In genomic region chr16:50121278-50121677, GRCh38 we compare ENCODE assay signal across 12 cellular contexts. TPM values are rescaled to one million over a fixed set of nuclear protein-coding genes. Genes with fewer than 3 reads are reported as not detected.
DNase-seq lines count a peak whose midpoint lies in the region; ATAC-seq and TF ChIP-seq lines count a peak whose summit lies in the region.
"Had no signal": no experiment of that assay in that cellular context is flagged by ENCODE, and none has a peak within 500 bp of the region (broad histone marks: within the 10 kb centered on the region; RNA-seq: fewer than 3 reads in every experiment).

No MANE protein-coding gene starts in this region.

- no peak for TF ChIP-seq EP300 in suprapubic skin (IDR thresholded peaks at IDR 0.05)

- intact Hi-C loops in activated CD4-positive, alpha-beta T cell treated with anti-CD3 and anti-CD28 coated beads, Interleukin-2, amount 10 ng/mL, durations not matched to agents 24 days and 14 days (cut with micrococcal nuclease), result loop anchor here (1.0 kb wide), 1 partner anchor 31 kb away; no protein-coding TSS in a partner anchor
- intact Hi-C loops in esophagus squamous epithelium (cut with DNase I), result no loop called here
- intact Hi-C loops in Right ventricle myocardium superior (cut with DNase I), result no loop called here

- ATAC-seq in GM21717 (IDR thresholded peaks at IDR 0.05; ENCODE audit: unreplicated experiment) (peak; percentile 55), HG03558 (IDR thresholded peaks at IDR 0.05; ENCODE audit: extremely low read depth, unreplicated experiment) (peak; percentile 38), Right ventricle myocardium superior (ENCODE audit: poor library complexity) (no peak)
- ATAC-seq: A549, upper lobe of right lung had no signal

- no peaks in the 10 kb centered on the region for H3K4me1 ChIP-seq in esophagus squamous epithelium
- H3K4me1 ChIP-seq in suprapubic skin, result no peaks in the 10 kb centered on the region
- H3K4me1 ChIP-seq: A549, parathyroid adenoma, upper lobe of right lung had no signal

- TF ChIP-seq POLR2A in esophagus squamous epithelium (IDR thresholded peaks at IDR 0.05) (no peak), suprapubic skin (IDR thresholded peaks at IDR 0.05) (no peak)

- H3K36me3 ChIP-seq in esophagus squamous epithelium, result no peaks in the 10 kb centered on the region
- no peaks in the 10 kb centered on the region for H3K36me3 ChIP-seq in suprapubic skin
- H3K36me3 ChIP-seq: upper lobe of right lung had no signal

- peaks cover 46% of the 10 kb centered on the region for H3K4me1 Mint-ChIP-seq in activated CD4-positive, alpha-beta T cell treated with anti-CD3 and anti-CD28 coated beads, Interleukin-2, amount 10 ng/mL, durations not matched to agents 24 days and 14 days

- no peaks in the 10 kb centered on the region for H3K9me3 ChIP-seq in esophagus squamous epithelium
- no peaks in the 10 kb centered on the region for H3K9me3 ChIP-seq in suprapubic skin
- H3K9me3 ChIP-seq: A549, upper lobe of right lung had no signal

- peak overlapping the region; percentile 83 for H3K27ac Mint-ChIP-seq in activated CD4-positive, alpha-beta T cell treated with anti-CD3 and anti-CD28 coated beads, Interleukin-2, amount 10 ng/mL, durations not matched to agents 24 days and 14 days

- no peaks in the 10 kb centered on the region for H3K27me3 ChIP-seq in esophagus squamous epithelium
- no peaks in the 10 kb centered on the region for H3K27me3 ChIP-seq in suprapubic skin
- H3K27me3 ChIP-seq: upper lobe of right lung had no signal

- WGBS in esophagus squamous epithelium, 2 donors, result 61 to 80% methylated on average over 4 of the region's 4 CpGs
- WGBS in suprapubic skin, result 82% methylated on average over 4 of the region's 4 CpGs

- H3K4me3 ChIP-seq in esophagus squamous epithelium (no peak overlapping the region), suprapubic skin (no peak overlapping the region)
- H3K4me3 ChIP-seq: A549, upper lobe of right lung had no signal

- no peaks in the 10 kb centered on the region for H3K27me3 Mint-ChIP-seq in activated CD4-positive, alpha-beta T cell treated with anti-CD3 and anti-CD28 coated beads, Interleukin-2, amount 10 ng/mL, durations not matched to agents 24 days and 14 days

- TF ChIP-seq CTCF in esophagus squamous epithelium (IDR thresholded peaks at IDR 0.05), result no peak
- TF ChIP-seq CTCF in suprapubic skin (IDR thresholded peaks at IDR 0.05), result no peak

- H3K27ac ChIP-seq in esophagus squamous epithelium (no peak overlapping the region), suprapubic skin (no peak overlapping the region)
- H3K27ac ChIP-seq: A549, parathyroid adenoma, upper lobe of right lung had no signal

- H3K4me3 Mint-ChIP-seq in activated CD4-positive, alpha-beta T cell treated with anti-CD3 and anti-CD28 coated beads, Interleukin-2, amount 10 ng/mL, durations not matched to agents 24 days and 14 days, result peak overlapping the region; percentile 42

- no peaks in the 10 kb centered on the region for H3K36me3 Mint-ChIP-seq in activated CD4-positive, alpha-beta T cell treated with anti-CD3 and anti-CD28 coated beads, Interleukin-2, amount 10 ng/mL, durations not matched to agents 24 days and 14 days (ENCODE audit: low read depth)

- H3K9me3 Mint-ChIP-seq in activated CD4-positive, alpha-beta T cell treated with anti-CD3 and anti-CD28 coated beads, Interleukin-2, amount 10 ng/mL, durations not matched to agents 24 days and 14 days, result no peaks in the 10 kb centered on the region

- DNase-seq in activated CD4-positive, alpha-beta T cell treated with anti-CD3 and anti-CD28 coated beads, Interleukin-2, amount 10 ng/mL, durations not matched to agents 24 days and 14 days, result peak; percentile 63
- no peak for DNase-seq in activated CD4-positive, alpha-beta T cell treated with anti-CD3 and anti-CD28 coated beads for 1 hour
- peak; percentile 14 for DNase-seq in mesenteric fat pad (ENCODE audit: low spot score)
- no peak for DNase-seq in esophagus squamous epithelium (lab: John Stamatoyannopoulos, UW)
- DNase-seq in Right ventricle myocardium superior, result no peak
- no peak for DNase-seq in suprapubic skin (ENCODE audit: low spot score in 2 of 2)
- DNase-seq: foreskin melanocyte, upper lobe of right lung had no signal

RNA-seq across cellular contexts. Expression of gene TENT4B, which starts 31.8 kb away (rescaled TPM):
- total RNA-seq in activated CD4-positive, alpha-beta T cell treated with anti-CD3 and anti-CD28 coated beads, Interleukin-2, amount 10 ng/mL, durations not matched to agents 24 days and 14 days, result 16.6 and 18.5 TPM in 2 replicates
- total RNA-seq in mesenteric fat pad (11.3 TPM), esophagus squamous epithelium (10 to 100 TPM in 1 of 4 donors, 1 to 10 TPM in 3; 6.3 to 11.4 (median 8.4) TPM), Right ventricle myocardium superior (7.7 TPM), suprapubic skin (10 to 100 TPM; 10.8 to 15.7 (median 12.9) TPM)

RNA-seq across cellular contexts. Expression of gene HEATR3, which starts 55.5 kb away (rescaled TPM):
- total RNA-seq in activated CD4-positive, alpha-beta T cell treated with anti-CD3 and anti-CD28 coated beads, Interleukin-2, amount 10 ng/mL, durations not matched to agents 24 days and 14 days, result 28.5 and 29.2 TPM in 2 replicates
- total RNA-seq in mesenteric fat pad (22.4 TPM), esophagus squamous epithelium (10 to 100 TPM; 13.7 to 31.2 (median 16.4) TPM), Right ventricle myocardium superior (9.9 TPM), suprapubic skin (10 to 100 TPM; 12.4 to 19.3 (median 18.5) TPM)

Comparison
In these comparisons a context has a peak if more than half of its experiments do, and no peak if none do; other contexts are left out.
1. DNase-seq: peak in activated CD4-positive, alpha-beta T cell treated with anti-CD3 and anti-CD28 coated beads, Interleukin-2, amount 10 ng/mL, durations not matched to agents 24 days and 14 days (single experiment) and mesenteric fat pad (single experiment); none in activated CD4-positive, alpha-beta T cell treated with anti-CD3 and anti-CD28 coated beads for 1 hour (single experiment), esophagus squamous epithelium (single experiment), Right ventricle myocardium superior (single experiment) and suprapubic skin (0 of 2).